ENCODE assay signal across 1 cellular context in the genomic region with DNA sequence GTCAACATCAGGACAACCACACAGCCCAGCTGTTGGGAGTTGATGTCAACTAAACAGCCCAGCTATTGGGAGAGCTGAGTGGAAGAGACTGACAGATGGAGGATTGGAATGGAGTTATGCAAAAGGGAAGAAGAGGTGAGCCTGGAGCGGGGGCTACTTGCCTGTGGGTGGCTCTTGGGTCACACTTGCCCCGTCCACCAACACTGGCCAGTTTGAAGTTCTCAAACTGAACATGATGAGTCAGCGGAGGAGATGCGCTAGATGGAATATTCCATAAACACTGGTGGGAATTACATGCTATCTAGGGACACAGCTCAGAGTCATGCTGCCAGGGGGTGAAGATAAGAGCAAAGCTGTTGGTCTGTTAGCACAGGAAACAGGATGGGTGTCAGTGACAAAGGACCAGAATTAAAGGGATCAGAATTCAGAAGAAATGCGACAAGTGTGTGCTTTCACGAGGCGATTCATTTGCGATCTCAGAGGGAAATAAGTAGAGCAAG.
TF ChIP-seq lines count a peak whose summit lies in the region.

No MANE protein-coding gene starts in this region.

TF ChIP-seq in K562, 482 proteins besides CTCF, POLR2A, EP300 and RAD21 (continued from another document and continues in another):
- TF ChIP-seq, protein P1, sequence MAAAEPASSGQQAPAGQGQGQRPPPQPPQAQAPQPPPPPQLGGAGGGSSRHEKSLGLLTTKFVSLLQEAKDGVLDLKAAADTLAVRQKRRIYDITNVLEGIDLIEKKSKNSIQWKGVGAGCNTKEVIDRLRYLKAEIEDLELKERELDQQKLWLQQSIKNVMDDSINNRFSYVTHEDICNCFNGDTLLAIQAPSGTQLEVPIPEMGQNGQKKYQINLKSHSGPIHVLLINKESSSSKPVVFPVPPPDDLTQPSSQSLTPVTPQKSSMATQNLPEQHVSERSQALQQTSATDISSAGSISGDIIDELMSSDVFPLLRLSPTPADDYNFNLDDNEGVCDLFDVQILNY (CRISPR knock-in tag; IDR thresholded peaks at IDR 0.05), result no peak
- TF ChIP-seq, protein P2, sequence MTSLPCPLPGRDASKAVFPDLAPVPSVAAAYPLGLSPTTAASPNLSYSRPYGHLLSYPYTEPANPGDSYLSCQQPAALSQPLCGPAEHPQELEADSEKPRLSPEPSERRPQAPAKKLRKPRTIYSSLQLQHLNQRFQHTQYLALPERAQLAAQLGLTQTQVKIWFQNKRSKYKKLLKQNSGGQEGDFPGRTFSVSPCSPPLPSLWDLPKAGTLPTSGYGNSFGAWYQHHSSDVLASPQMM (CRISPR knock-in tag; IDR thresholded peaks at IDR 0.05), result no peak
- TF ChIP-seq SUPT5H (IDR thresholded peaks at IDR 0.05) (no peak; the same call in 1 of the 2 replicates), ZNF717 (CRISPR knock-in tag; IDR thresholded peaks at IDR 0.05) (no peak), GABPB1 (CRISPR knock-in tag; IDR thresholded peaks at IDR 0.05) (peak; percentile 54; the same call in 1 of the 2 replicates), HNRNPK (IDR thresholded peaks at IDR 0.05; ENCODE audit: low read depth, low read length, poor library complexity, severe bottlenecking) (no peak), E2F3 (CRISPR knock-in tag; IDR thresholded peaks at IDR 0.05) (no peak), KLF16 (IDR thresholded peaks at IDR 0.05) (peak; percentile 93), ZBTB17 (CRISPR knock-in tag; IDR thresholded peaks at IDR 0.05) (no peak), HOXB6 (CRISPR knock-in tag; IDR thresholded peaks at IDR 0.05; ENCODE audit: borderline replicate concordance) (no peak), ZNF561 (CRISPR knock-in tag; conservative IDR thresholded peaks at IDR 0.05) (no peak), C11orf30 (IDR thresholded peaks at IDR 0.05; ENCODE audit: low read depth) (peak; percentile 98), HIVEP1 (CRISPR knock-in tag; IDR thresholded peaks at IDR 0.05) (no peak), ZKSCAN3 (CRISPR knock-in tag; IDR thresholded peaks at IDR 0.05) (no peak), SAFB (IDR thresholded peaks at IDR 0.05; ENCODE audit: borderline replicate concordance, low read depth, low read length) (no peak), ZNF217 (CRISPR knock-in tag; IDR thresholded peaks at IDR 0.05) (no peak), SMAD4 (CRISPR knock-in tag; conservative IDR thresholded peaks at IDR 0.05) (peak; percentile 80), ZNF507 (tag; conservative IDR thresholded peaks at IDR 0.05) (no peak), POLR3G (IDR thresholded peaks at IDR 0.05; ENCODE audit: extremely low read depth, insufficient read length, insufficient replicate concordance) (no peak), PRPF4 (IDR thresholded peaks at IDR 0.05; ENCODE audit: insufficient read depth, low read depth, low read length, poor library complexity, severe bottlenecking) (no peak), CCNT2 (IDR thresholded peaks at IDR 0.05; ENCODE audit: borderline replicate concordance, extremely low read depth, insufficient read length, low read depth, low read length) (peak; percentile 54), NBN (IDR thresholded peaks at IDR 0.05; ENCODE audit: low read depth) (peak; percentile 66), XRCC3 (IDR thresholded peaks at IDR 0.05) (no peak), STAT5B (CRISPR knock-in tag; IDR thresholded peaks at IDR 0.05) (no peak), MCM2 (IDR thresholded peaks at IDR 0.05; ENCODE audit: low read depth) (no peak), POU5F1 (IDR thresholded peaks at IDR 0.05; ENCODE audit: borderline replicate concordance, low read depth, low read length, partially characterized antibody) (no peak), MTA2 (IDR thresholded peaks at IDR 0.05; ENCODE audit: low read depth) (peak; percentile 92), BDP1 (IDR thresholded peaks at IDR 0.05; ENCODE audit: insufficient read depth, insufficient read length) (no peak), ZNF444 (CRISPR knock-in tag; IDR thresholded peaks at IDR 0.05) (no peak), FOXM1 (IDR thresholded peaks at IDR 0.05; ENCODE audit: low read depth) (peak; percentile 93), FOXM1 (CRISPR knock-in tag; IDR thresholded peaks at IDR 0.05; ENCODE audit: low read depth) (no peak), RHOXF2B (CRISPR knock-in tag; conservative IDR thresholded peaks at IDR 0.05) (no peak), GTF2E2 (tag; IDR thresholded peaks at IDR 0.05) (no peak)
- TF ChIP-seq, protein P3, sequence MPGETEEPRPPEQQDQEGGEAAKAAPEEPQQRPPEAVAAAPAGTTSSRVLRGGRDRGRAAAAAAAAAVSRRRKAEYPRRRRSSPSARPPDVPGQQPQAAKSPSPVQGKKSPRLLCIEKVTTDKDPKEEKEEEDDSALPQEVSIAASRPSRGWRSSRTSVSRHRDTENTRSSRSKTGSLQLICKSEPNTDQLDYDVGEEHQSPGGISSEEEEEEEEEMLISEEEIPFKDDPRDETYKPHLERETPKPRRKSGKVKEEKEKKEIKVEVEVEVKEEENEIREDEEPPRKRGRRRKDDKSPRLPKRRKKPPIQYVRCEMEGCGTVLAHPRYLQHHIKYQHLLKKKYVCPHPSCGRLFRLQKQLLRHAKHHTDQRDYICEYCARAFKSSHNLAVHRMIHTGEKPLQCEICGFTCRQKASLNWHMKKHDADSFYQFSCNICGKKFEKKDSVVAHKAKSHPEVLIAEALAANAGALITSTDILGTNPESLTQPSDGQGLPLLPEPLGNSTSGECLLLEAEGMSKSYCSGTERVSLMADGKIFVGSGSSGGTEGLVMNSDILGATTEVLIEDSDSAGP (CRISPR knock-in tag; IDR thresholded peaks at IDR 0.05), result no peak
- TF ChIP-seq, protein P4, sequence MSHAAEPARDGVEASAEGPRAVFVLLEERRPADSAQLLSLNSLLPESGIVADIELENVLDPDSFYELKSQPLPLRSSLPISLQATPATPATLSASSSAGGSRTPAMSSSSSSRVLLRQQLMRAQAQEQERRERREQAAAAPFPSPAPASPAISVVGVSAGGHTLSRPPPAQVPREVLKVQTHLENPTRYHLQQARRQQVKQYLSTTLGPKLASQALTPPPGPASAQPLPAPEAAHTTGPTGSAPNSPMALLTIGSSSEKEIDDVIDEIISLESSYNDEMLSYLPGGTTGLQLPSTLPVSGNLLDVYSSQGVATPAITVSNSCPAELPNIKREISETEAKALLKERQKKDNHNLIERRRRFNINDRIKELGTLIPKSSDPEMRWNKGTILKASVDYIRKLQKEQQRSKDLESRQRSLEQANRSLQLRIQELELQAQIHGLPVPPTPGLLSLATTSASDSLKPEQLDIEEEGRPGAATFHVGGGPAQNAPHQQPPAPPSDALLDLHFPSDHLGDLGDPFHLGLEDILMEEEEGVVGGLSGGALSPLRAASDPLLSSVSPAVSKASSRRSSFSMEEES (CRISPR knock-in tag; IDR thresholded peaks at IDR 0.05), result no peak
- TF ChIP-seq, protein P5, sequence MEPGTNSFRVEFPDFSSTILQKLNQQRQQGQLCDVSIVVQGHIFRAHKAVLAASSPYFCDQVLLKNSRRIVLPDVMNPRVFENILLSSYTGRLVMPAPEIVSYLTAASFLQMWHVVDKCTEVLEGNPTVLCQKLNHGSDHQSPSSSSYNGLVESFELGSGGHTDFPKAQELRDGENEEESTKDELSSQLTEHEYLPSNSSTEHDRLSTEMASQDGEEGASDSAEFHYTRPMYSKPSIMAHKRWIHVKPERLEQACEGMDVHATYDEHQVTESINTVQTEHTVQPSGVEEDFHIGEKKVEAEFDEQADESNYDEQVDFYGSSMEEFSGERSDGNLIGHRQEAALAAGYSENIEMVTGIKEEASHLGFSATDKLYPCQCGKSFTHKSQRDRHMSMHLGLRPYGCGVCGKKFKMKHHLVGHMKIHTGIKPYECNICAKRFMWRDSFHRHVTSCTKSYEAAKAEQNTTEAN (CRISPR knock-in tag; IDR thresholded peaks at IDR 0.05), result no peak
- TF ChIP-seq, protein P6, sequence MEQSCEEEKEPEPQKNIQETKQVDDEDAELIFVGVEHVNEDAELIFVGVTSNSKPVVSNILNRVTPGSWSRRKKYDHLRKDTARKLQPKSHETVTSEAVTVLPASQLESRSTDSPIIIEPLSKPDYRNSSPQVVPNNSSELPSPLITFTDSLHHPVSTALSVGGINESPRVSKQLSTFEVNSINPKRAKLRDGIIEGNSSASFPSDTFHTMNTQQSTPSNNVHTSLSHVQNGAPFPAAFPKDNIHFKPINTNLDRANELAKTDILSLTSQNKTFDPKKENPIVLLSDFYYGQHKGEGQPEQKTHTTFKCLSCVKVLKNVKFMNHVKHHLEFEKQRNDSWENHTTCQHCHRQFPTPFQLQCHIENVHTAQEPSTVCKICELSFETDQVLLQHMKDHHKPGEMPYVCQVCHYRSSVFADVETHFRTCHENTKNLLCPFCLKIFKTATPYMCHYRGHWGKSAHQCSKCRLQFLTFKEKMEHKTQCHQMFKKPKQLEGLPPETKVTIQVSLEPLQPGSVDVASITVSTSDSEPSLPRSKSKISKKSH (CRISPR knock-in tag; IDR thresholded peaks at IDR 0.05), result no peak
- TF ChIP-seq, protein P7, sequence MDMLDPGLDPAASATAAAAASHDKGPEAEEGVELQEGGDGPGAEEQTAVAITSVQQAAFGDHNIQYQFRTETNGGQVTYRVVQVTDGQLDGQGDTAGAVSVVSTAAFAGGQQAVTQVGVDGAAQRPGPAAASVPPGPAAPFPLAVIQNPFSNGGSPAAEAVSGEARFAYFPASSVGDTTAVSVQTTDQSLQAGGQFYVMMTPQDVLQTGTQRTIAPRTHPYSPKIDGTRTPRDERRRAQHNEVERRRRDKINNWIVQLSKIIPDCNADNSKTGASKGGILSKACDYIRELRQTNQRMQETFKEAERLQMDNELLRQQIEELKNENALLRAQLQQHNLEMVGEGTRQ (CRISPR knock-in tag; IDR thresholded peaks at IDR 0.05), result no peak
- TF ChIP-seq, protein P8, sequence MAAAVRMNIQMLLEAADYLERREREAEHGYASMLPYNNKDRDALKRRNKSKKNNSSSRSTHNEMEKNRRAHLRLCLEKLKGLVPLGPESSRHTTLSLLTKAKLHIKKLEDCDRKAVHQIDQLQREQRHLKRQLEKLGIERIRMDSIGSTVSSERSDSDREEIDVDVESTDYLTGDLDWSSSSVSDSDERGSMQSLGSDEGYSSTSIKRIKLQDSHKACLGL (CRISPR knock-in tag; IDR thresholded peaks at IDR 0.05; ENCODE audit: borderline replicate concordance, poor library complexity, severe bottlenecking), result no peak
- TF ChIP-seq, protein P9, sequence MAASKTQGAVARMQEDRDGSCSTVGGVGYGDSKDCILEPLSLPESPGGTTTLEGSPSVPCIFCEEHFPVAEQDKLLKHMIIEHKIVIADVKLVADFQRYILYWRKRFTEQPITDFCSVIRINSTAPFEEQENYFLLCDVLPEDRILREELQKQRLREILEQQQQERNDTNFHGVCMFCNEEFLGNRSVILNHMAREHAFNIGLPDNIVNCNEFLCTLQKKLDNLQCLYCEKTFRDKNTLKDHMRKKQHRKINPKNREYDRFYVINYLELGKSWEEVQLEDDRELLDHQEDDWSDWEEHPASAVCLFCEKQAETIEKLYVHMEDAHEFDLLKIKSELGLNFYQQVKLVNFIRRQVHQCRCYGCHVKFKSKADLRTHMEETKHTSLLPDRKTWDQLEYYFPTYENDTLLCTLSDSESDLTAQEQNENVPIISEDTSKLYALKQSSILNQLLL (CRISPR knock-in tag; IDR thresholded peaks at IDR 0.05; ENCODE audit: borderline replicate concordance), result no peak
- TF ChIP-seq, protein P10, sequence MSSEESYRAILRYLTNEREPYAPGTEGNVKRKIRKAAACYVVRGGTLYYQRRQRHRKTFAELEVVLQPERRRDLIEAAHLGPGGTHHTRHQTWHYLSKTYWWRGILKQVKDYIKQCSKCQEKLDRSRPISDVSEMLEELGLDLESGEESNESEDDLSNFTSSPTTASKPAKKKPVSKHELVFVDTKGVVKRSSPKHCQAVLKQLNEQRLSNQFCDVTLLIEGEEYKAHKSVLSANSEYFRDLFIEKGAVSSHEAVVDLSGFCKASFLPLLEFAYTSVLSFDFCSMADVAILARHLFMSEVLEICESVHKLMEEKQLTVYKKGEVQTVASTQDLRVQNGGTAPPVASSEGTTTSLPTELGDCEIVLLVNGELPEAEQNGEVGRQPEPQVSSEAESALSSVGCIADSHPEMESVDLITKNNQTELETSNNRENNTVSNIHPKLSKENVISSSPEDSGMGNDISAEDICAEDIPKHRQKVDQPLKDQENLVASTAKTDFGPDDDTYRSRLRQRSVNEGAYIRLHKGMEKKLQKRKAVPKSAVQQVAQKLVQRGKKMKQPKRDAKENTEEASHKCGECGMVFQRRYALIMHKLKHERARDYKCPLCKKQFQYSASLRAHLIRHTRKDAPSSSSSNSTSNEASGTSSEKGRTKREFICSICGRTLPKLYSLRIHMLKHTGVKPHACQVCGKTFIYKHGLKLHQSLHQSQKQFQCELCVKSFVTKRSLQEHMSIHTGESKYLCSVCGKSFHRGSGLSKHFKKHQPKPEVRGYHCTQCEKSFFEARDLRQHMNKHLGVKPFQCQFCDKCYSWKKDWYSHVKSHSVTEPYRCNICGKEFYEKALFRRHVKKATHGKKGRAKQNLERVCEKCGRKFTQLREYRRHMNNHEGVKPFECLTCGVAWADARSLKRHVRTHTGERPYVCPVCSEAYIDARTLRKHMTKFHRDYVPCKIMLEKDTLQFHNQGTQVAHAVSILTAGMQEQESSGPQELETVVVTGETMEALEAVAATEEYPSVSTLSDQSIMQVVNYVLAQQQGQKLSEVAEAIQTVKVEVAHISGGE (CRISPR knock-in tag; IDR thresholded peaks at IDR 0.05), result peak in 1 of 3 experiments; percentile 63; a peak in 1 of 6 replicates
- TF ChIP-seq, protein P11, sequence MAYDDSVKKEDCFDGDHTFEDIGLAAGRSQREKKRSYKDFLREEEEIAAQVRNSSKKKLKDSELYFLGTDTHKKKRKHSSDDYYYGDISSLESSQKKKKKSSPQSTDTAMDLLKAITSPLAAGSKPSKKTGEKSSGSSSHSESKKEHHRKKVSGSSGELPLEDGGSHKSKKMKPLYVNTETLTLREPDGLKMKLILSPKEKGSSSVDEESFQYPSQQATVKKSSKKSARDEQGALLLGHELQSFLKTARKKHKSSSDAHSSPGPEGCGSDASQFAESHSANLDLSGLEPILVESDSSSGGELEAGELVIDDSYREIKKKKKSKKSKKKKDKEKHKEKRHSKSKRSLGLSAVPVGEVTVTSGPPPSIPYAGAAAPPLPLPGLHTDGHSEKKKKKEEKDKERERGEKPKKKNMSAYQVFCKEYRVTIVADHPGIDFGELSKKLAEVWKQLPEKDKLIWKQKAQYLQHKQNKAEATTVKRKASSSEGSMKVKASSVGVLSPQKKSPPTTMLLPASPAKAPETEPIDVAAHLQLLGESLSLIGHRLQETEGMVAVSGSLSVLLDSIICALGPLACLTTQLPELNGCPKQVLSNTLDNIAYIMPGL (CRISPR knock-in tag; IDR thresholded peaks at IDR 0.05), result no peak
